Comparison of ENCODE assay signal across 2 cellular contexts in the genomic region with DNA sequence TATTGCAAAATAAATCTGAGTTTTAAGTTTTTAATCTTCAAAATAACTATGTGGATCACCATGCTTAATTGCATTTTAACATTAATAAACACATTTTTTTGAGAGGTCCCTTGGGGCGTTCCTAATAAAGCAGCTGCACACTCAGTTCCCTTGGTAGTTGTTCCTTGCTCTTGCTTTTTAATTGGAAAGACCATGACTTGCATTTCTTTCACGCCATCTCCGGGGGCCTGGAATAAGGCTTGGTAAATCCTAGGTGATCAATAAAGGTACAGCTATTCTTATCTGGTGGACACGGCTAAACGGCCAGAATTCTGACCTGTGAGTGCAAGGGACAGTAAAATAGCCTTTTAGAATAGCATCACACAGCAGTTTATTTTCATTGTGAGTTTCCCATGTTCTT.
TF ChIP-seq lines count a peak whose summit lies in the region.

No MANE protein-coding gene starts in this region.

TF ChIP-seq in SK-N-SH, 30 proteins besides CTCF, POLR2A, EP300 and RAD21 (continued from another document):
- TF ChIP-seq, protein P1, sequence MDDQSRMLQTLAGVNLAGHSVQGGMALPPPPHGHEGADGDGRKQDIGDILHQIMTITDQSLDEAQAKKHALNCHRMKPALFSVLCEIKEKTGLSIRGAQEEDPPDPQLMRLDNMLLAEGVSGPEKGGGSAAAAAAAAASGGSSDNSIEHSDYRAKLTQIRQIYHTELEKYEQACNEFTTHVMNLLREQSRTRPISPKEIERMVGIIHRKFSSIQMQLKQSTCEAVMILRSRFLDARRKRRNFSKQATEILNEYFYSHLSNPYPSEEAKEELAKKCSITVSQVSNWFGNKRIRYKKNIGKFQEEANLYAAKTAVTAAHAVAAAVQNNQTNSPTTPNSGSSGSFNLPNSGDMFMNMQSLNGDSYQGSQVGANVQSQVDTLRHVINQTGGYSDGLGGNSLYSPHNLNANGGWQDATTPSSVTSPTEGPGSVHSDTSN (IDR thresholded peaks at IDR 0.05): no peak
- no peak for TF ChIP-seq RFX5 (IDR thresholded peaks at IDR 0.05; ENCODE audit: low read length)
- TF ChIP-seq, protein P2, sequence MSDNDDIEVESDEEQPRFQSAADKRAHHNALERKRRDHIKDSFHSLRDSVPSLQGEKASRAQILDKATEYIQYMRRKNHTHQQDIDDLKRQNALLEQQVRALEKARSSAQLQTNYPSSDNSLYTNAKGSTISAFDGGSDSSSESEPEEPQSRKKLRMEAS (IDR thresholded peaks at IDR 0.05; ENCODE audit: low read depth): no peak

TF ChIP-seq in SK-N-SH treated with all-trans-retinoic acid at 6 μM for 48 hours, 23 proteins besides CTCF, POLR2A, EP300 and RAD21 (continued from another document):
- TF ChIP-seq, protein P3, sequence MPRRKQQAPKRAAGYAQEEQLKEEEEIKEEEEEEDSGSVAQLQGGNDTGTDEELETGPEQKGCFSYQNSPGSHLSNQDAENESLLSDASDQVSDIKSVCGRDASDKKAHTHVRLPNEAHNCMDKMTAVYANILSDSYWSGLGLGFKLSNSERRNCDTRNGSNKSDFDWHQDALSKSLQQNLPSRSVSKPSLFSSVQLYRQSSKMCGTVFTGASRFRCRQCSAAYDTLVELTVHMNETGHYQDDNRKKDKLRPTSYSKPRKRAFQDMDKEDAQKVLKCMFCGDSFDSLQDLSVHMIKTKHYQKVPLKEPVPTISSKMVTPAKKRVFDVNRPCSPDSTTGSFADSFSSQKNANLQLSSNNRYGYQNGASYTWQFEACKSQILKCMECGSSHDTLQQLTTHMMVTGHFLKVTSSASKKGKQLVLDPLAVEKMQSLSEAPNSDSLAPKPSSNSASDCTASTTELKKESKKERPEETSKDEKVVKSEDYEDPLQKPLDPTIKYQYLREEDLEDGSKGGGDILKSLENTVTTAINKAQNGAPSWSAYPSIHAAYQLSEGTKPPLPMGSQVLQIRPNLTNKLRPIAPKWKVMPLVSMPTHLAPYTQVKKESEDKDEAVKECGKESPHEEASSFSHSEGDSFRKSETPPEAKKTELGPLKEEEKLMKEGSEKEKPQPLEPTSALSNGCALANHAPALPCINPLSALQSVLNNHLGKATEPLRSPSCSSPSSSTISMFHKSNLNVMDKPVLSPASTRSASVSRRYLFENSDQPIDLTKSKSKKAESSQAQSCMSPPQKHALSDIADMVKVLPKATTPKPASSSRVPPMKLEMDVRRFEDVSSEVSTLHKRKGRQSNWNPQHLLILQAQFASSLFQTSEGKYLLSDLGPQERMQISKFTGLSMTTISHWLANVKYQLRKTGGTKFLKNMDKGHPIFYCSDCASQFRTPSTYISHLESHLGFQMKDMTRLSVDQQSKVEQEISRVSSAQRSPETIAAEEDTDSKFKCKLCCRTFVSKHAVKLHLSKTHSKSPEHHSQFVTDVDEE (CRISPR knock-in tag; IDR thresholded peaks at IDR 0.05): no peak
- TF ChIP-seq ISL1 (CRISPR knock-in tag; IDR thresholded peaks at IDR 0.05) (no peak), RARB (CRISPR knock-in tag; IDR thresholded peaks at IDR 0.05) (no peak)
